In genomic region chr14:53295372-53295771, GRCh38 we compare ENCODE assay signal across 18 cellular contexts.
DNase-seq lines count a peak whose midpoint lies in the region; ATAC-seq, FAIRE-seq and TF ChIP-seq lines count a peak whose summit lies in the region.
"Had no signal": no experiment of that assay in that cellular context is flagged by ENCODE, and none has a peak within 500 bp of the region (broad histone marks: within the 10 kb centered on the region; RNA-seq: fewer than 3 reads in every experiment).

No MANE protein-coding gene starts in this region.

- no peak overlapping the region for H2BK5ac ChIP-seq in mesenchymal stem cell (ENCODE audit: low read depth, low read length, poor library complexity, severe bottlenecking)

- ATAC-seq in naive thymus-derived CD4-positive, alpha-beta T cell: no peak
- ATAC-seq: CD8-positive, alpha-beta T cell had no signal

- no peak overlapping the region for H4K91ac ChIP-seq in mesenchymal stem cell (ENCODE audit: low read length)

- H3K23ac ChIP-seq in mesenchymal stem cell (ENCODE audit: low read length in 2 of 2): no peak overlapping the region

- POLR2A ChIA-PET in naive thymus-derived CD4-positive, alpha-beta T cell (lab: Charles Lee): no interaction called here

- H3K18ac ChIP-seq in mesenchymal stem cell (ENCODE audit: low read depth in 1 of 2, low read length in 2 of 2): no peak overlapping the region

- H3K4me3 Mint-ChIP-seq in naive thymus-derived CD4-positive, alpha-beta T cell: no peak overlapping the region
- H3K4me3 Mint-ChIP-seq in neural progenitor cell: no peak overlapping the region
- H3K4me3 Mint-ChIP-seq: B cell; CD4-positive, alpha-beta T cell; CD8-positive, alpha-beta T cell had no signal

- no peak overlapping the region for H2BK120ac ChIP-seq in mesenchymal stem cell (ENCODE audit: low read depth, low read length)

- H3K79me2 ChIP-seq in neural progenitor cell (ENCODE audit: low read depth): no peaks in the 10 kb centered on the region

- H3K4me2 ChIP-seq in mesenchymal stem cell (ENCODE audit: low read length, poor library complexity, severe bottlenecking) (no peak overlapping the region), neural progenitor cell (no peak overlapping the region)
- H3K4me2 ChIP-seq: A549; BLaER1 treated with 17β-estradiol and CSF1 and Interleukin-3, amounts not matched to agents 10 nM and 100 nM had no signal

- no peak overlapping the region for H3K27ac ChIP-seq in adrenal gland
- no peak overlapping the region for H3K27ac ChIP-seq in mesenchymal stem cell (ENCODE audit: low read length, poor library complexity, severe bottlenecking)
- no peak overlapping the region for H3K27ac ChIP-seq in naive thymus-derived CD4-positive, alpha-beta T cell (ENCODE audit: low read depth, low read length)
- H3K27ac ChIP-seq in neural progenitor cell: no peak overlapping the region
- H3K27ac ChIP-seq: 22Rv1; A549; BLaER1 treated with 17β-estradiol and CSF1 and Interleukin-3, amounts not matched to agents 10 nM and 100 nM; C4-2B had no signal

- H3K27ac Mint-ChIP-seq in naive thymus-derived CD4-positive, alpha-beta T cell: no peak overlapping the region
- no peak overlapping the region for H3K27ac Mint-ChIP-seq in neural progenitor cell
- H3K27ac Mint-ChIP-seq: B cell; CD4-positive, alpha-beta T cell; CD8-positive, alpha-beta T cell had no signal

- H3K9me3 ChIP-seq in adrenal gland (replicated peaks in 1 of 3): no peaks in the 10 kb centered on the region
- H3K9me3 ChIP-seq in mesenchymal stem cell (ENCODE audit: control insufficient read depth, low read length): no peaks in the 10 kb centered on the region
- no peaks in the 10 kb centered on the region for H3K9me3 ChIP-seq in naive thymus-derived CD4-positive, alpha-beta T cell (ENCODE audit: control insufficient read depth in 2 of 3, low read length in 3 of 3)
- no peaks in the 10 kb centered on the region for H3K9me3 ChIP-seq in neural progenitor cell (ENCODE audit: low read depth)
- H3K9me3 ChIP-seq: A549, Caco-2 had no signal

- H2AK5ac ChIP-seq in mesenchymal stem cell (ENCODE audit: low read length, severe bottlenecking): no peak overlapping the region

- no peak for TF ChIP-seq CTCF in adrenal gland (IDR thresholded peaks at IDR 0.05)
- TF ChIP-seq CTCF in neural progenitor cell (IDR thresholded peaks at IDR 0.05): no peak

- H4K20me1 ChIP-seq in neural progenitor cell (ENCODE audit: low read depth): no peaks in the 10 kb centered on the region
- H4K20me1 ChIP-seq: BLaER1 treated with 17β-estradiol and CSF1 and Interleukin-3, amounts not matched to agents 10 nM and 100 nM had no signal

- no peak overlapping the region for H2BK12ac ChIP-seq in mesenchymal stem cell (ENCODE audit: low read length in 2 of 2)

- H3K36me3 ChIP-seq in adrenal gland (replicated peaks in 1 of 2): no peaks in the 10 kb centered on the region
- no peaks in the 10 kb centered on the region for H3K36me3 ChIP-seq in mesenchymal stem cell (ENCODE audit: control insufficient read depth in 1 of 2, insufficient read depth in 2 of 2, low read depth in 1 of 2, low read length in 2 of 2)
- no peaks in the 10 kb centered on the region for H3K36me3 ChIP-seq in naive thymus-derived CD4-positive, alpha-beta T cell (ENCODE audit: control insufficient read depth in 2 of 3, insufficient read depth in 3 of 3, low read length in 3 of 3)
- H3K36me3 ChIP-seq in neural progenitor cell: no peaks in the 10 kb centered on the region
- H3K36me3 ChIP-seq: BLaER1 treated with 17β-estradiol and CSF1 and Interleukin-3, amounts not matched to agents 10 nM and 100 nM had no signal

- H2BK15ac ChIP-seq in mesenchymal stem cell (ENCODE audit: low read depth, poor library complexity, severe bottlenecking): peak overlapping the region; percentile 44

- H3K4me1 ChIP-seq in adrenal gland (replicated peaks in 1 of 2): no peaks in the 10 kb centered on the region
- no peaks in the 10 kb centered on the region for H3K4me1 ChIP-seq in mesenchymal stem cell (ENCODE audit: control insufficient read depth, insufficient read depth, low read depth, low read length)
- H3K4me1 ChIP-seq in naive thymus-derived CD4-positive, alpha-beta T cell (ENCODE audit: control insufficient read depth in 2 of 2, insufficient read depth in 2 of 2, low read length in 2 of 2): no peaks in the 10 kb centered on the region
- H3K4me1 ChIP-seq in neural progenitor cell: no peaks in the 10 kb centered on the region
- H3K4me1 ChIP-seq: A549; BLaER1 treated with 17β-estradiol and CSF1 and Interleukin-3, amounts not matched to agents 10 nM and 100 nM; Caco-2 had no signal

- no peaks in the 10 kb centered on the region for H3F3A ChIP-seq in neural progenitor cell (ENCODE audit: low read depth)

- peaks cover 0 to 2% (median 0%) of the 10 kb centered on the region in 7 donors for H3K4me1 Mint-ChIP-seq in naive thymus-derived CD4-positive, alpha-beta T cell
- no peaks in the 10 kb centered on the region for H3K4me1 Mint-ChIP-seq in neural progenitor cell
- H3K4me1 Mint-ChIP-seq: B cell had no signal

- TF ChIP-seq POLR2A in adrenal gland (IDR thresholded peaks at IDR 0.05): no peak

- no peak overlapping the region for H3K4ac ChIP-seq in mesenchymal stem cell (ENCODE audit: low read depth in 1 of 2, low read length in 2 of 2)

- no peaks in the 10 kb centered on the region for H3K36me3 Mint-ChIP-seq in naive thymus-derived CD4-positive, alpha-beta T cell
- no peaks in the 10 kb centered on the region for H3K36me3 Mint-ChIP-seq in neural progenitor cell
- H3K36me3 Mint-ChIP-seq: CD8-positive, alpha-beta T cell had no signal

- no peaks in the 10 kb centered on the region for H3K79me1 ChIP-seq in mesenchymal stem cell (replicated peaks; ENCODE audit: low read length, poor library complexity, severe bottlenecking)

- H3K4me3 ChIP-seq in adrenal gland: no peak overlapping the region
- H3K4me3 ChIP-seq in mesenchymal stem cell (ENCODE audit: insufficient read depth in 1 of 2, low read depth in 1 of 2, low read length in 2 of 2): no peak overlapping the region
- H3K4me3 ChIP-seq in naive thymus-derived CD4-positive, alpha-beta T cell (ENCODE audit: low read length): no peak overlapping the region
- no peak overlapping the region for H3K4me3 ChIP-seq in neural progenitor cell
- H3K4me3 ChIP-seq: A549; BLaER1 treated with 17β-estradiol and CSF1 and Interleukin-3, amounts not matched to agents 10 nM and 100 nM had no signal

- H3K27me3 Mint-ChIP-seq in naive thymus-derived CD4-positive, alpha-beta T cell: peaks cover 0 to 2% (median 0%) of the 10 kb centered on the region in 5 donors
- peaks cover 3% of the 10 kb centered on the region for H3K27me3 Mint-ChIP-seq in neural progenitor cell (ENCODE audit: insufficient read depth, low read depth)
- H3K27me3 Mint-ChIP-seq: B cell; CD4-positive, alpha-beta T cell had no signal

- no peak overlapping the region for H4K8ac ChIP-seq in mesenchymal stem cell (ENCODE audit: low read length)

- H3K27me3 ChIP-seq in adrenal gland: no peaks in the 10 kb centered on the region
- no peaks in the 10 kb centered on the region for H3K27me3 ChIP-seq in mesenchymal stem cell (ENCODE audit: control insufficient read depth in 1 of 2, insufficient read depth in 1 of 2, low read length in 2 of 2)
- no peaks in the 10 kb centered on the region for H3K27me3 ChIP-seq in naive thymus-derived CD4-positive, alpha-beta T cell (ENCODE audit: control insufficient read depth in 2 of 2, insufficient read depth in 2 of 2, low read length in 2 of 2)
- no peaks in the 10 kb centered on the region for H3K27me3 ChIP-seq in neural progenitor cell
- H3K27me3 ChIP-seq: BLaER1 treated with 17β-estradiol and CSF1 and Interleukin-3, amounts not matched to agents 10 nM and 100 nM had no signal

- DNase-seq in EH (ENCODE audit: low read depth): peak; percentile 2
- DNase-seq in adrenal gland: peak in 6 of 7 donors; percentile 28 to 75 (median 53)
- no peak for DNase-seq in mesenchymal stem cell
- DNase-seq in urothelium cell line (ENCODE audit: low spot score): no peak
- no peak for DNase-seq in naive thymus-derived CD4-positive, alpha-beta T cell
- DNase-seq in activated effector memory CD4-positive, alpha-beta T cell treated with Interleukin-2 at 50 U/mL for 16 hours: no peak
- DNase-seq in neural progenitor cell (ENCODE audit: low spot score): no peak
- DNase-seq: DND-41, GF-D8 had no signal

- H2AFZ ChIP-seq in mesenchymal stem cell (ENCODE audit: low read depth, low read length): no peak overlapping the region
- H2AFZ ChIP-seq in neural progenitor cell (replicated peaks): no peak overlapping the region

- CTCF ChIA-PET in naive thymus-derived CD4-positive, alpha-beta T cell (lab: Charles Lee): interaction anchor here (0.7 to 1.2 kb wide), 4 partner anchors 10 to 571 kb away, joined by 3 to 5 read pairs (median 4); no protein-coding TSS in a partner anchor

- H3K9me3 Mint-ChIP-seq in naive thymus-derived CD4-positive, alpha-beta T cell: peaks cover 0 to 5% (median 0%) of the 10 kb centered on the region in 11 donors
- peaks cover 13% of the 10 kb centered on the region for H3K9me3 Mint-ChIP-seq in neural progenitor cell
- H3K9me3 Mint-ChIP-seq: CD4-positive, alpha-beta T cell; CD8-positive, alpha-beta T cell had no signal

- H3K14ac ChIP-seq in mesenchymal stem cell (ENCODE audit: low read length in 2 of 2): no peak overlapping the region

- peak; percentile 72 for FAIRE-seq in urothelium cell line (lab: Jason Lieb, UNC)
- FAIRE-seq: A549, D721Med had no signal

- WGBS in adrenal gland, 4 donors: 40 to 52% (median 45%) methylated on average over 4 of the region's 4 CpGs
- 93% methylated on average over 4 of the region's 4 CpGs for WGBS in mesenchymal stem cell

- H3K9ac ChIP-seq in mesenchymal stem cell (ENCODE audit: low read length) (no peak overlapping the region), neural progenitor cell (no peak overlapping the region)
- H3K9ac ChIP-seq: BLaER1 treated with 17β-estradiol and CSF1 and Interleukin-3, amounts not matched to agents 10 nM and 100 nM had no signal

- intact Hi-C loops in adrenal gland (cut with DNase I): no loop called here
- intact Hi-C loops in naive thymus-derived CD4-positive, alpha-beta T cell (cut with micrococcal nuclease): no loop called here

Comparison
In these comparisons a context has a peak if more than half of its experiments do, and no peak if none do; other contexts are left out.
1. DNase-seq: peak in EH (single experiment) and adrenal gland (6 of 7); none in mesenchymal stem cell (single experiment), urothelium cell line (single experiment), naive thymus-derived CD4-positive, alpha-beta T cell (0 of 9), activated effector memory CD4-positive, alpha-beta T cell treated with Interleukin-2 at 50 U/mL for 16 hours (single experiment) and neural progenitor cell (single experiment).